8 cellular contexts compared by ENCODE assay signal in genomic region chr15:60392601-60392985, GRCh38. TPM values are rescaled to one million over a fixed set of nuclear protein-coding genes. Genes with fewer than 3 reads are reported as not detected.
DNase-seq lines count a peak whose midpoint lies in the region; ATAC-seq, FAIRE-seq and TF ChIP-seq lines count a peak whose summit lies in the region.

No MANE protein-coding gene starts in this region.

- ATAC-seq in RWPE2 (ENCODE audit: low read depth) (peak; percentile 0), pancreas (peak; percentile 6 to 32 (median 18)), GM18870 (IDR thresholded peaks at IDR 0.05; ENCODE audit: unreplicated experiment) (no peak), HG03280 (IDR thresholded peaks at IDR 0.05; ENCODE audit: unreplicated experiment) (no peak)

- H3K36me3 ChIP-seq in GM06990 (ENCODE audit: control insufficient read depth, insufficient read depth, low read length) (peaks cover 1% of the 10 kb centered on the region; the same call in 1 of the 2 replicates), RWPE2 (ENCODE audit: low read depth) (peaks cover 94% of the 10 kb centered on the region), pancreas (no peaks in the 10 kb centered on the region)

- H3K4me1 ChIP-seq in RWPE2 (ENCODE audit: insufficient read depth, poor library complexity, severe bottlenecking) (peaks cover 61% of the 10 kb centered on the region), pancreas (peaks cover 0 to 39% (median 24%) of the 10 kb centered on the region in 3 donors)

- H3K27ac ChIP-seq in RWPE2 (ENCODE audit: poor library complexity, severe bottlenecking): peak overlapping the region; percentile 99
- H3K27ac ChIP-seq in pancreas: peak overlapping the region in 3 of 4 donors; percentile 66 to 90 (median 89)

- DNase-seq in GM06990 (ENCODE audit: extremely low read depth, insufficient read length) (peak; percentile 9), RWPE2 (ENCODE audit: low spot score) (no peak), pancreas (no peak), globus pallidus (ENCODE audit: low spot score) (no peak), SKM-1 (lab: John Stamatoyannopoulos, UW; ENCODE audit: unreplicated experiment) (no peak)
- DNase-seq in effector CD4-positive, alpha-beta T cell: peak; percentile 13

- no peaks in the 10 kb centered on the region for H3K27me3 ChIP-seq in GM06990 (replicated peaks; ENCODE audit: control insufficient read depth, insufficient read depth, low read length)
- H3K27me3 ChIP-seq in RWPE2 (ENCODE audit: insufficient read depth, poor library complexity, severe bottlenecking): no peaks in the 10 kb centered on the region
- no peaks in the 10 kb centered on the region for H3K27me3 ChIP-seq in pancreas

- intact Hi-C loops in pancreas (cut with DNase I): no loop called here

- no peaks in the 10 kb centered on the region for H3K9me3 ChIP-seq in RWPE2 (ENCODE audit: severe bottlenecking)
- H3K9me3 ChIP-seq in pancreas: no peaks in the 10 kb centered on the region

- FAIRE-seq in pancreas (lab: Jason Lieb, UNC): no peak

- WGBS in pancreas, 2 donors: 35 to 45% methylated on average over 3 of the region's 3 CpGs

- no peak overlapping the region for H3K4me3 ChIP-seq in GM06990 (replicated peaks; ENCODE audit: low read depth, low read length)
- H3K4me3 ChIP-seq in RWPE2 (ENCODE audit: severe bottlenecking): peak overlapping the region; percentile 8
- H3K4me3 ChIP-seq in pancreas: no peak overlapping the region

- no peak for TF ChIP-seq CTCF in GM06990 (IDR thresholded peaks at IDR 0.05; ENCODE audit: insufficient read depth, low read length, poor library complexity, severe bottlenecking)
- TF ChIP-seq CTCF in RWPE2 (IDR thresholded peaks at IDR 0.05; ENCODE audit: poor library complexity, severe bottlenecking): no peak
- TF ChIP-seq CTCF in pancreas (IDR thresholded peaks at IDR 0.05): no peak

RNA-seq across cellular contexts. Expression of gene ANXA2, which starts 5.2 kb away (rescaled TPM):
- total RNA-seq in pancreas: 100 to 1,000 TPM; 123 to 476 (median 204) TPM
- polyA plus RNA-seq in pancreas: 100 to 1,000 TPM; 296 to 336 TPM

Comparison
In these comparisons a context has a peak if more than half of its experiments do, and no peak if none do; other contexts are left out.
1. DNase-seq: peak in GM06990 (single experiment) and effector CD4-positive, alpha-beta T cell (single experiment); none in RWPE2 (single experiment), pancreas (0 of 6), globus pallidus (single experiment) and SKM-1 (single experiment).
2. ATAC-seq: peak in RWPE2 (single experiment) and pancreas (4 of 4); none in GM18870 (single experiment) and HG03280 (single experiment).